ENCODE assay signal across 1 cellular context in the genomic region with DNA sequence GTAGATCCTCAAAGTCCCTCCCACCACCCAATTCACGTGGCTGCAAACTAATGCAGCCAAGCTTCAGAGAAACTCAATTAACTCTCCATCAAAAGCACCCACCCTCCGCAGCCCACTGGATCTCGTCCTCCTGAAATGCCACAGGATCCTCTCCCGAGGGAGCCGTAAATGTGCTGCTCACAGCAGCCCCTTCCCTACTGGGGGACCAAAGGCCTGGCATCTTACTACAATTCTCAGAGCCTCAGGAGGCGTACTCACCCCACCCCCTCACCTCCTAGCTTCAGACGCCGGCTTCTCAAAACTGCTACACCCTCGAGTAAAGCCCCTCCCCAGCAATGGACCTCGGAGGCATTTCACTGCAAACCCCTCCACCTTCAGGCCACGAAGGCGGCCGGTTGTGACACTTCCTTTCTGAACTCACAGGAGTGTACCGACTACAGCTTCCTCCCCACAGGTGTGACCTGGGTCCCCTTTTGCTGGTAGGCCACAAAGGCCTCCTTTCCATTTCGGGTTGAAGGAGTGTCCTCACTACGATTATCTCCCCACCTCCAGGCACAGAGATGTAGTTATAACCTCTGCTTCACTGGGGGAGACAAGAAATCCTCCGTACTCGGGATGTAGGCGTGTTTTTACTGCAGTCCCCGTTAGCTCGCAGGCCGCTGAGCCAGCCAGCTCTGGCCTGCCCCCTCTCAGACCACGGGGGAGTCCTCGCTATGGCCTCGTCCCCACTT.
TF ChIP-seq lines count a peak whose summit lies in the region.

No MANE protein-coding gene starts in this region.

TF ChIP-seq in HepG2, 621 proteins besides CTCF, POLR2A, EP300 and RAD21 (continued from another document and continues in another):
- TF ChIP-seq, protein P1, sequence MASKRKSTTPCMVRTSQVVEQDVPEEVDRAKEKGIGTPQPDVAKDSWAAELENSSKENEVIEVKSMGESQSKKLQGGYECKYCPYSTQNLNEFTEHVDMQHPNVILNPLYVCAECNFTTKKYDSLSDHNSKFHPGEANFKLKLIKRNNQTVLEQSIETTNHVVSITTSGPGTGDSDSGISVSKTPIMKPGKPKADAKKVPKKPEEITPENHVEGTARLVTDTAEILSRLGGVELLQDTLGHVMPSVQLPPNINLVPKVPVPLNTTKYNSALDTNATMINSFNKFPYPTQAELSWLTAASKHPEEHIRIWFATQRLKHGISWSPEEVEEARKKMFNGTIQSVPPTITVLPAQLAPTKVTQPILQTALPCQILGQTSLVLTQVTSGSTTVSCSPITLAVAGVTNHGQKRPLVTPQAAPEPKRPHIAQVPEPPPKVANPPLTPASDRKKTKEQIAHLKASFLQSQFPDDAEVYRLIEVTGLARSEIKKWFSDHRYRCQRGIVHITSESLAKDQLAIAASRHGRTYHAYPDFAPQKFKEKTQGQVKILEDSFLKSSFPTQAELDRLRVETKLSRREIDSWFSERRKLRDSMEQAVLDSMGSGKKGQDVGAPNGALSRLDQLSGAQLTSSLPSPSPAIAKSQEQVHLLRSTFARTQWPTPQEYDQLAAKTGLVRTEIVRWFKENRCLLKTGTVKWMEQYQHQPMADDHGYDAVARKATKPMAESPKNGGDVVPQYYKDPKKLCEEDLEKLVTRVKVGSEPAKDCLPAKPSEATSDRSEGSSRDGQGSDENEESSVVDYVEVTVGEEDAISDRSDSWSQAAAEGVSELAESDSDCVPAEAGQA (IDR thresholded peaks at IDR 0.05; ENCODE audit: low read depth): 0 out of 2 replicates have a peak, but pooled peaks have one; percentile 51
- TF ChIP-seq, protein P1 (CRISPR knock-in tag; IDR thresholded peaks at IDR 0.05; ENCODE audit: borderline replicate concordance): no peak
- no peak for TF ChIP-seq ZBTB20 (CRISPR knock-in tag; IDR thresholded peaks at IDR 0.05; ENCODE audit: borderline replicate concordance, low read depth)
- TF ChIP-seq, protein P2, sequence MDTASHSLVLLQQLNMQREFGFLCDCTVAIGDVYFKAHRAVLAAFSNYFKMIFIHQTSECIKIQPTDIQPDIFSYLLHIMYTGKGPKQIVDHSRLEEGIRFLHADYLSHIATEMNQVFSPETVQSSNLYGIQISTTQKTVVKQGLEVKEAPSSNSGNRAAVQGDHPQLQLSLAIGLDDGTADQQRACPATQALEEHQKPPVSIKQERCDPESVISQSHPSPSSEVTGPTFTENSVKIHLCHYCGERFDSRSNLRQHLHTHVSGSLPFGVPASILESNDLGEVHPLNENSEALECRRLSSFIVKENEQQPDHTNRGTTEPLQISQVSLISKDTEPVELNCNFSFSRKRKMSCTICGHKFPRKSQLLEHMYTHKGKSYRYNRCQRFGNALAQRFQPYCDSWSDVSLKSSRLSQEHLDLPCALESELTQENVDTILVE (CRISPR knock-in tag; IDR thresholded peaks at IDR 0.05): 0 out of 2 replicates have a peak, but pooled peaks have one; percentile 25
- TF ChIP-seq TFDP1 (CRISPR knock-in tag; IDR thresholded peaks at IDR 0.05; ENCODE audit: borderline replicate concordance): peak; percentile 10; the same call in 1 of the 2 replicates
- TF ChIP-seq ZNF510 (CRISPR knock-in tag; IDR thresholded peaks at IDR 0.05; ENCODE audit: low read depth): no peak
- TF ChIP-seq ELF4 (CRISPR knock-in tag; IDR thresholded peaks at IDR 0.05; ENCODE audit: borderline replicate concordance): peak; percentile 58; the same call in 1 of the 2 replicates
- TF ChIP-seq ZNF879 (CRISPR knock-in tag; IDR thresholded peaks at IDR 0.05): peak; percentile 79; the same call in 1 of the 2 replicates
- TF ChIP-seq NAIF1 (CRISPR knock-in tag; IDR thresholded peaks at IDR 0.05; ENCODE audit: borderline replicate concordance): 0 out of 2 replicates have a peak, but pooled peaks have one; percentile 9
- peak; percentile 1; the same call in 1 of the 2 replicates for TF ChIP-seq SMC3 (IDR thresholded peaks at IDR 0.05; ENCODE audit: low read length)
- TF ChIP-seq, protein P3, sequence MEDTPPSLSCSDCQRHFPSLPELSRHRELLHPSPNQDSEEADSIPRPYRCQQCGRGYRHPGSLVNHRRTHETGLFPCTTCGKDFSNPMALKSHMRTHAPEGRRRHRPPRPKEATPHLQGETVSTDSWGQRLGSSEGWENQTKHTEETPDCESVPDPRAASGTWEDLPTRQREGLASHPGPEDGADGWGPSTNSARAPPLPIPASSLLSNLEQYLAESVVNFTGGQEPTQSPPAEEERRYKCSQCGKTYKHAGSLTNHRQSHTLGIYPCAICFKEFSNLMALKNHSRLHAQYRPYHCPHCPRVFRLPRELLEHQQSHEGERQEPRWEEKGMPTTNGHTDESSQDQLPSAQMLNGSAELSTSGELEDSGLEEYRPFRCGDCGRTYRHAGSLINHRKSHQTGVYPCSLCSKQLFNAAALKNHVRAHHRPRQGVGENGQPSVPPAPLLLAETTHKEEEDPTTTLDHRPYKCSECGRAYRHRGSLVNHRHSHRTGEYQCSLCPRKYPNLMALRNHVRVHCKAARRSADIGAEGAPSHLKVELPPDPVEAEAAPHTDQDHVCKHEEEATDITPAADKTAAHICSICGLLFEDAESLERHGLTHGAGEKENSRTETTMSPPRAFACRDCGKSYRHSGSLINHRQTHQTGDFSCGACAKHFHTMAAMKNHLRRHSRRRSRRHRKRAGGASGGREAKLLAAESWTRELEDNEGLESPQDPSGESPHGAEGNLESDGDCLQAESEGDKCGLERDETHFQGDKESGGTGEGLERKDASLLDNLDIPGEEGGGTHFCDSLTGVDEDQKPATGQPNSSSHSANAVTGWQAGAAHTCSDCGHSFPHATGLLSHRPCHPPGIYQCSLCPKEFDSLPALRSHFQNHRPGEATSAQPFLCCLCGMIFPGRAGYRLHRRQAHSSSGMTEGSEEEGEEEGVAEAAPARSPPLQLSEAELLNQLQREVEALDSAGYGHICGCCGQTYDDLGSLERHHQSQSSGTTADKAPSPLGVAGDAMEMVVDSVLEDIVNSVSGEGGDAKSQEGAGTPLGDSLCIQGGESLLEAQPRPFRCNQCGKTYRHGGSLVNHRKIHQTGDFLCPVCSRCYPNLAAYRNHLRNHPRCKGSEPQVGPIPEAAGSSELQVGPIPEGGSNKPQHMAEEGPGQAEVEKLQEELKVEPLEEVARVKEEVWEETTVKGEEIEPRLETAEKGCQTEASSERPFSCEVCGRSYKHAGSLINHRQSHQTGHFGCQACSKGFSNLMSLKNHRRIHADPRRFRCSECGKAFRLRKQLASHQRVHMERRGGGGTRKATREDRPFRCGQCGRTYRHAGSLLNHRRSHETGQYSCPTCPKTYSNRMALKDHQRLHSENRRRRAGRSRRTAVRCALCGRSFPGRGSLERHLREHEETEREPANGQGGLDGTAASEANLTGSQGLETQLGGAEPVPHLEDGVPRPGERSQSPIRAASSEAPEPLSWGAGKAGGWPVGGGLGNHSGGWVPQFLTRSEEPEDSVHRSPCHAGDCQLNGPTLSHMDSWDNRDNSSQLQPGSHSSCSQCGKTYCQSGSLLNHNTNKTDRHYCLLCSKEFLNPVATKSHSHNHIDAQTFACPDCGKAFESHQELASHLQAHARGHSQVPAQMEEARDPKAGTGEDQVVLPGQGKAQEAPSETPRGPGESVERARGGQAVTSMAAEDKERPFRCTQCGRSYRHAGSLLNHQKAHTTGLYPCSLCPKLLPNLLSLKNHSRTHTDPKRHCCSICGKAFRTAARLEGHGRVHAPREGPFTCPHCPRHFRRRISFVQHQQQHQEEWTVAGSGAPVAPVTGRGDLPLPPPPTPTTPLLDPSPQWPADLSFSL (CRISPR knock-in tag; IDR thresholded peaks at IDR 0.05): peak; percentile 69; the same call in 1 of the 2 replicates
- no peak for TF ChIP-seq CCAR2 (optimal IDR thresholded peaks at IDR 0.05; ENCODE audit: low read depth, low read length)
- TF ChIP-seq MIER2 (CRISPR knock-in tag; IDR thresholded peaks at IDR 0.05): 0 out of 2 replicates have a peak, but pooled peaks have one; percentile 8
- 0 out of 2 replicates have a peak, but pooled peaks have one; percentile 23 for TF ChIP-seq RXRB (CRISPR knock-in tag; IDR thresholded peaks at IDR 0.05; ENCODE audit: borderline replicate concordance)
- TF ChIP-seq KAT7 (CRISPR knock-in tag; IDR thresholded peaks at IDR 0.05; ENCODE audit: borderline replicate concordance): peak; percentile 67
- TF ChIP-seq, protein P4, sequence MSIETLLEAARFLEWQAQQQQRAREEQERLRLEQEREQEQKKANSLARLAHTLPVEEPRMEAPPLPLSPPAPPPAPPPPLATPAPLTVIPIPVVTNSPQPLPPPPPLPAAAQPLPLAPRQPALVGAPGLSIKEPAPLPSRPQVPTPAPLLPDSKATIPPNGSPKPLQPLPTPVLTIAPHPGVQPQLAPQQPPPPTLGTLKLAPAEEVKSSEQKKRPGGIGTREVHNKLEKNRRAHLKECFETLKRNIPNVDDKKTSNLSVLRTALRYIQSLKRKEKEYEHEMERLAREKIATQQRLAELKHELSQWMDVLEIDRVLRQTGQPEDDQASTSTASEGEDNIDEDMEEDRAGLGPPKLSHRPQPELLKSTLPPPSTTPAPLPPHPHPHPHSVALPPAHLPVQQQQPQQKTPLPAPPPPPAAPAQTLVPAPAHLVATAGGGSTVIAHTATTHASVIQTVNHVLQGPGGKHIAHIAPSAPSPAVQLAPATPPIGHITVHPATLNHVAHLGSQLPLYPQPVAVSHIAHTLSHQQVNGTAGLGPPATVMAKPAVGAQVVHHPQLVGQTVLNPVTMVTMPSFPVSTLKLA (IDR thresholded peaks at IDR 0.05): 0 out of 2 replicates have a peak, but pooled peaks have one; percentile 9
- TF ChIP-seq, protein P5, sequence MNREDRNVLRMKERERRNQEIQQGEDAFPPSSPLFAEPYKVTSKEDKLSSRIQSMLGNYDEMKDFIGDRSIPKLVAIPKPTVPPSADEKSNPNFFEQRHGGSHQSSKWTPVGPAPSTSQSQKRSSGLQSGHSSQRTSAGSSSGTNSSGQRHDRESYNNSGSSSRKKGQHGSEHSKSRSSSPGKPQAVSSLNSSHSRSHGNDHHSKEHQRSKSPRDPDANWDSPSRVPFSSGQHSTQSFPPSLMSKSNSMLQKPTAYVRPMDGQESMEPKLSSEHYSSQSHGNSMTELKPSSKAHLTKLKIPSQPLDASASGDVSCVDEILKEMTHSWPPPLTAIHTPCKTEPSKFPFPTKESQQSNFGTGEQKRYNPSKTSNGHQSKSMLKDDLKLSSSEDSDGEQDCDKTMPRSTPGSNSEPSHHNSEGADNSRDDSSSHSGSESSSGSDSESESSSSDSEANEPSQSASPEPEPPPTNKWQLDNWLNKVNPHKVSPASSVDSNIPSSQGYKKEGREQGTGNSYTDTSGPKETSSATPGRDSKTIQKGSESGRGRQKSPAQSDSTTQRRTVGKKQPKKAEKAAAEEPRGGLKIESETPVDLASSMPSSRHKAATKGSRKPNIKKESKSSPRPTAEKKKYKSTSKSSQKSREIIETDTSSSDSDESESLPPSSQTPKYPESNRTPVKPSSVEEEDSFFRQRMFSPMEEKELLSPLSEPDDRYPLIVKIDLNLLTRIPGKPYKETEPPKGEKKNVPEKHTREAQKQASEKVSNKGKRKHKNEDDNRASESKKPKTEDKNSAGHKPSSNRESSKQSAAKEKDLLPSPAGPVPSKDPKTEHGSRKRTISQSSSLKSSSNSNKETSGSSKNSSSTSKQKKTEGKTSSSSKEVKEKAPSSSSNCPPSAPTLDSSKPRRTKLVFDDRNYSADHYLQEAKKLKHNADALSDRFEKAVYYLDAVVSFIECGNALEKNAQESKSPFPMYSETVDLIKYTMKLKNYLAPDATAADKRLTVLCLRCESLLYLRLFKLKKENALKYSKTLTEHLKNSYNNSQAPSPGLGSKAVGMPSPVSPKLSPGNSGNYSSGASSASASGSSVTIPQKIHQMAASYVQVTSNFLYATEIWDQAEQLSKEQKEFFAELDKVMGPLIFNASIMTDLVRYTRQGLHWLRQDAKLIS (CRISPR knock-in tag; IDR thresholded peaks at IDR 0.05): 0 out of 2 replicates have a peak, but pooled peaks have one; percentile 5
- no peak for TF ChIP-seq CHD2 (IDR thresholded peaks at IDR 0.05; ENCODE audit: low read depth, low read length)
- TF ChIP-seq, protein P6, sequence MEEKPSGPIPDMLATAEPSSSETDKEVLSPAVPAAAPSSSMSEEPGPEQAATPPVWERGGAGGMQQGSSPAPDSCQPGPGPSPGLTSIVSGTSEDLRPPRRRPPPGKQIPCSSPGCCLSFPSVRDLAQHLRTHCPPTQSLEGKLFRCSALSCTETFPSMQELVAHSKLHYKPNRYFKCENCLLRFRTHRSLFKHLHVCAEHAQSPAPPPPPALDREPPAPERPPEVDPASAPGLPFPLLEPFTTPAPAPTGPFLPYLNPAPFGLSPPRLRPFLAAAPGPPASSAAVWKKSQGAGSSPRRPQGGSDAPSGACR (CRISPR knock-in tag; IDR thresholded peaks at IDR 0.05): peak; percentile 67; the same call in 1 of the 2 replicates
- peak; percentile 90; the same call in 1 of the 2 replicates for TF ChIP-seq ZNF326 (CRISPR knock-in tag; IDR thresholded peaks at IDR 0.05; ENCODE audit: borderline replicate concordance)
- TF ChIP-seq MTA3 (CRISPR knock-in tag; IDR thresholded peaks at IDR 0.05): 0 out of 2 replicates have a peak, but pooled peaks have one; percentile 27
- no peak for TF ChIP-seq ZKSCAN8 (CRISPR knock-in tag; IDR thresholded peaks at IDR 0.05; ENCODE audit: borderline replicate concordance)
- TF ChIP-seq ZNF143 (CRISPR knock-in tag; IDR thresholded peaks at IDR 0.05): no peak
- TF ChIP-seq ETV6 (CRISPR knock-in tag; conservative IDR thresholded peaks at IDR 0.05): peak; percentile 81
- 0 out of 2 replicates have a peak, but pooled peaks have one; percentile 3 for TF ChIP-seq HOXA7 (CRISPR knock-in tag; IDR thresholded peaks at IDR 0.05)
- TF ChIP-seq ZNF678 (CRISPR knock-in tag; IDR thresholded peaks at IDR 0.05): peak; percentile 81; the same call in 1 of the 2 replicates
- TF ChIP-seq LCORL (IDR thresholded peaks at IDR 0.05): no peak
- peak; percentile 18; the same call in 1 of the 2 replicates for TF ChIP-seq LCORL (CRISPR knock-in tag; IDR thresholded peaks at IDR 0.05)
- no peak; the same call in 1 of the 2 replicates for TF ChIP-seq ZNF484 (CRISPR knock-in tag; IDR thresholded peaks at IDR 0.05; ENCODE audit: borderline replicate concordance, low read depth)
- TF ChIP-seq ZNF367 (CRISPR knock-in tag; IDR thresholded peaks at IDR 0.05; ENCODE audit: borderline replicate concordance): 0 out of 2 replicates have a peak, but pooled peaks have one; percentile 7
